In genomic region chr19:34408421-34408820, GRCh38 we compare ENCODE assay signal across 1 cellular context.
TF ChIP-seq lines count a peak whose summit lies in the region.

No MANE protein-coding gene starts in this region.

TF ChIP-seq in GM12878, 131 proteins besides CTCF, POLR2A, EP300 and RAD21:
- TF ChIP-seq, protein P1, sequence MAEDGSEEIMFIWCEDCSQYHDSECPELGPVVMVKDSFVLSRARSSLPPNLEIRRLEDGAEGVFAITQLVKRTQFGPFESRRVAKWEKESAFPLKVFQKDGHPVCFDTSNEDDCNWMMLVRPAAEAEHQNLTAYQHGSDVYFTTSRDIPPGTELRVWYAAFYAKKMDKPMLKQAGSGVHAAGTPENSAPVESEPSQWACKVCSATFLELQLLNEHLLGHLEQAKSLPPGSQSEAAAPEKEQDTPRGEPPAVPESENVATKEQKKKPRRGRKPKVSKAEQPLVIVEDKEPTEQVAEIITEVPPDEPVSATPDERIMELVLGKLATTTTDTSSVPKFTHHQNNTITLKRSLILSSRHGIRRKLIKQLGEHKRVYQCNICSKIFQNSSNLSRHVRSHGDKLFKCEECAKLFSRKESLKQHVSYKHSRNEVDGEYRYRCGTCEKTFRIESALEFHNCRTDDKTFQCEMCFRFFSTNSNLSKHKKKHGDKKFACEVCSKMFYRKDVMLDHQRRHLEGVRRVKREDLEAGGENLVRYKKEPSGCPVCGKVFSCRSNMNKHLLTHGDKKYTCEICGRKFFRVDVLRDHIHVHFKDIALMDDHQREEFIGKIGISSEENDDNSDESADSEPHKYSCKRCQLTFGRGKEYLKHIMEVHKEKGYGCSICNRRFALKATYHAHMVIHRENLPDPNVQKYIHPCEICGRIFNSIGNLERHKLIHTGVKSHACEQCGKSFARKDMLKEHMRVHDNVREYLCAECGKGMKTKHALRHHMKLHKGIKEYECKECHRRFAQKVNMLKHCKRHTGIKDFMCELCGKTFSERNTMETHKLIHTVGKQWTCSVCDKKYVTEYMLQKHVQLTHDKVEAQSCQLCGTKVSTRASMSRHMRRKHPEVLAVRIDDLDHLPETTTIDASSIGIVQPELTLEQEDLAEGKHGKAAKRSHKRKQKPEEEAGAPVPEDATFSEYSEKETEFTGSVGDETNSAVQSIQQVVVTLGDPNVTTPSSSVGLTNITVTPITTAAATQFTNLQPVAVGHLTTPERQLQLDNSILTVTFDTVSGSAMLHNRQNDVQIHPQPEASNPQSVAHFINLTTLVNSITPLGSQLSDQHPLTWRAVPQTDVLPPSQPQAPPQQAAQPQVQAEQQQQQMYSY (CRISPR knock-in tag; IDR thresholded peaks at IDR 0.05): no peak
- TF ChIP-seq, protein P2, sequence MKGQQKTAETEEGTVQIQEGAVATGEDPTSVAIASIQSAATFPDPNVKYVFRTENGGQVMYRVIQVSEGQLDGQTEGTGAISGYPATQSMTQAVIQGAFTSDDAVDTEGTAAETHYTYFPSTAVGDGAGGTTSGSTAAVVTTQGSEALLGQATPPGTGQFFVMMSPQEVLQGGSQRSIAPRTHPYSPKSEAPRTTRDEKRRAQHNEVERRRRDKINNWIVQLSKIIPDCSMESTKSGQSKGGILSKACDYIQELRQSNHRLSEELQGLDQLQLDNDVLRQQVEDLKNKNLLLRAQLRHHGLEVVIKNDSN (IDR thresholded peaks at IDR 0.05; ENCODE audit: borderline replicate concordance, extremely low read length, insufficient read depth, low read depth, low read length): no peak
- TF ChIP-seq CREM (IDR thresholded peaks at IDR 0.05; ENCODE audit: low read depth): no peak
- TF ChIP-seq FOS (IDR thresholded peaks at IDR 0.05; ENCODE audit: borderline replicate concordance, extremely low read depth, insufficient read length): no peak
- TF ChIP-seq ZNF217 (IDR thresholded peaks at IDR 0.05): no peak
- no peak for TF ChIP-seq PML (IDR thresholded peaks at IDR 0.05; ENCODE audit: low read length)
- no peak for TF ChIP-seq ZSCAN29 (IDR thresholded peaks at IDR 0.05)
- no peak for TF ChIP-seq IRF3 (IDR thresholded peaks at IDR 0.05)
- TF ChIP-seq IRF4 (IDR thresholded peaks at IDR 0.05; ENCODE audit: low read depth, low read length): no peak
- TF ChIP-seq MTA3 (IDR thresholded peaks at IDR 0.05; ENCODE audit: borderline replicate concordance, low read length): no peak
- TF ChIP-seq RFX5 (IDR thresholded peaks at IDR 0.05; ENCODE audit: low read depth, low read length): no peak
- no peak for TF ChIP-seq TCF3 (IDR thresholded peaks at IDR 0.05; ENCODE audit: borderline replicate concordance, insufficient read depth, low read depth, low read length)
